In the genomic region with DNA sequence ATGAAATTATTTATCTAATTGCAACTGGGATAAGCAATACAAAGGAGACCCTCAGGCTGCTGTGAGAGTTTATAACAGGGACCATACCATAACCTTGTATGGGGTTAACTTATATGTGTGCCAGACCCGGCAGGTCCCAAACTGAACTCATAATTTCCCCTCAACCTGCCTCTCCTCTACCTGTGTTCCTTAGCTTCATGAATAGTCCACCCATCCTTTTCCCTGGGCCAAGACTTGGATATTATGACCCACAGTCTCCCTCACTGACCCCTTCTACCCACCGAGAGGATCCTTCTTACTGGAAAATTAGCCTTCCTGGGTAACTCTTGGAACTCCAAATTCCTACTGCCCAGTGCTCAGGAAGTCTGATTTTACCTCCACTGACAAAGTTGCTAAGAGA, we compare ENCODE assay signal across 24 cellular contexts. TPM values are rescaled to one million over a fixed set of nuclear protein-coding genes. Genes with fewer than 3 reads are reported as not detected.
DNase-seq lines count a peak whose midpoint lies in the region; ATAC-seq, FAIRE-seq and TF ChIP-seq lines count a peak whose summit lies in the region.
"Had no signal": no experiment of that assay in that cellular context is flagged by ENCODE, and none has a peak within 500 bp of the region (broad histone marks: within the 10 kb centered on the region; RNA-seq: fewer than 3 reads in every experiment).

No MANE protein-coding gene starts in this region.

- H3K9me3 ChIP-seq in mammary epithelial cell (replicated peaks; ENCODE audit: insufficient read depth, low read length) = no peaks in the 10 kb centered on the region
- H3K9me3 ChIP-seq in K562 (replicated peaks; ENCODE audit: control insufficient read depth, insufficient read depth, low read depth, low read length) = no peaks in the 10 kb centered on the region
- H3K9me3 ChIP-seq in MG63 = no peaks in the 10 kb centered on the region
- no peaks in the 10 kb centered on the region for H3K9me3 ChIP-seq in testis
- H3K9me3 ChIP-seq: BLaER1 had no signal

- H3K4me2 ChIP-seq in mammary epithelial cell (ENCODE audit: insufficient read depth, low read depth, low read length) = no peak overlapping the region
- H3K4me2 ChIP-seq in K562 (ENCODE audit: insufficient read depth, low read length) = no peak overlapping the region
- H3K4me2 ChIP-seq: BLaER1 had no signal

- TF ChIP-seq EP300 in K562 (IDR thresholded peaks at IDR 0.05; ENCODE audit: low read length) = no peak

- dilution Hi-C loops in mammary epithelial cell (cut with HindIII; ENCODE audit: low sequenced_read_pairs) = no loop called here

- H3K27me3 ChIP-seq in mammary epithelial cell (ENCODE audit: insufficient read depth, low read length) (peaks cover 6% of the 10 kb centered on the region), K562 (ENCODE audit: control insufficient read depth in 2 of 2, insufficient read depth in 2 of 2, low read length in 2 of 2) (peaks cover 13 to 32% of the 10 kb centered on the region in 2 experiments; a peak in 4 of 5 replicates), MG63 (peaks cover 11% of the 10 kb centered on the region), testis (no peaks in the 10 kb centered on the region)
- H3K27me3 ChIP-seq: BLaER1 had no signal

- H2AFZ ChIP-seq in mammary epithelial cell (ENCODE audit: low read depth, low read length) = no peak overlapping the region
- H2AFZ ChIP-seq in K562 (ENCODE audit: low read depth, low read length) = no peak overlapping the region
- H2AFZ ChIP-seq: GM23248 had no signal

- TF ChIP-seq CTCF in MCF 10A (IDR thresholded peaks at IDR 0.05; ENCODE audit: unreplicated experiment) (no peak), mammary epithelial cell (conservative IDR thresholded peaks at IDR 0.05 in 1 of 2, IDR thresholded peaks at IDR 0.05 in 1 of 2; ENCODE audit: extremely low read depth in 1 of 2, insufficient read depth in 1 of 2, low read depth in 1 of 2, low read length in 2 of 2) (no peak), K562 (IDR thresholded peaks at IDR 0.05 in 2 of 3, conservative IDR thresholded peaks at IDR 0.05 in 1 of 3; ENCODE audit: insufficient read depth in 2 of 3, low read depth in 1 of 3, low read length in 3 of 3) (no peak), nephron progenitor cell (IDR thresholded peaks at IDR 0.05) (no peak), testis (IDR thresholded peaks at IDR 0.05) (no peak)

- ATAC-seq in K562 = no peak
- no peak for ATAC-seq in GM21619 (IDR thresholded peaks at IDR 0.05; ENCODE audit: unreplicated experiment)
- ATAC-seq: HCT116 had no signal

- H3K36me3 Mint-ChIP-seq in MCF 10A (ENCODE audit: insufficient read depth, unreplicated experiment) = no peaks in the 10 kb centered on the region
- peaks cover 4% of the 10 kb centered on the region for H3K36me3 Mint-ChIP-seq in nephron progenitor cell (ENCODE audit: low read depth)
- H3K36me3 Mint-ChIP-seq: CD4-positive, CD25-positive, alpha-beta regulatory T cell had no signal

- H3K36me3 ChIP-seq in mammary epithelial cell (ENCODE audit: insufficient read depth, low read length) = no peaks in the 10 kb centered on the region
- peaks cover 3% of the 10 kb centered on the region; the same call in 1 of the 3 replicates for H3K36me3 ChIP-seq in K562 (ENCODE audit: control insufficient read depth, insufficient read depth, low read length)
- H3K36me3 ChIP-seq in MG63 = peaks cover 6% of the 10 kb centered on the region; the same call in 1 of the 2 replicates
- H3K36me3 ChIP-seq in testis (ENCODE audit: low read depth, missing control alignments) = no peaks in the 10 kb centered on the region
- H3K36me3 ChIP-seq: BLaER1 had no signal

- H3K9me3 Mint-ChIP-seq in MCF 10A (ENCODE audit: unreplicated experiment) (no peaks in the 10 kb centered on the region), nephron progenitor cell (peaks cover 3% of the 10 kb centered on the region)
- H3K9me3 Mint-ChIP-seq: HFFc6 had no signal

- FAIRE-seq in K562 (lab: Jason Lieb, UNC) = no peak
- FAIRE-seq: A204.1, GM12891, GM18507 had no signal

- H3K79me2 ChIP-seq in mammary epithelial cell (ENCODE audit: insufficient read depth, low read length) (peaks cover 14% of the 10 kb centered on the region), K562 (ENCODE audit: control insufficient read depth, insufficient read depth, low read length) (peaks cover 12% of the 10 kb centered on the region)

- H3K4me3 ChIP-seq in mammary epithelial cell (replicated peaks in 1 of 3; ENCODE audit: insufficient read depth in 1 of 3, low read depth in 2 of 3, low read length in 3 of 3) (no peak overlapping the region), K562 (no peak overlapping the region), MG63 (no peak overlapping the region), testis (no peak overlapping the region)
- H3K4me3 ChIP-seq: BLaER1, GM23248 had no signal

- H3K4me3 Mint-ChIP-seq in MCF 10A (ENCODE audit: unreplicated experiment) (no peak overlapping the region), nephron progenitor cell (no peak overlapping the region)
- H3K4me3 Mint-ChIP-seq: B cell, H9, HFFc6 had no signal

- no TSS peak for BruUV-seq in MCF 10A (replicated peaks; lab: Mats Ljungman, UMichigan)
- BruUV-seq in mammary epithelial cell (replicated peaks; lab: Mats Ljungman, UMichigan) = no TSS peak
- no TSS peak for BruUV-seq in K562 (replicated peaks; lab: Mats Ljungman, UMichigan)

- in situ Hi-C loops in mammary epithelial cell (cut with MboI; ENCODE audit: low sequenced_read_pairs in 2 of 2) = no loop called here
- in situ Hi-C loops in K562 (cut with MboI) = no loop called here

- WGBS in mammary epithelial cell (ENCODE audit: low coverage, missing lambda C conversion rate) = 63% methylated on average over 2 of the region's 2 CpGs
- 33% methylated on average over 2 of the region's 2 CpGs for WGBS in K562 (ENCODE audit: insufficient coverage, low coverage, missing lambda C conversion rate)
- WGBS in testis, 2 donors = 85 to 88% methylated on average over 2 of the region's 2 CpGs

- TF ChIP-seq RAD21 in K562 (CRISPR knock-in tag; conservative IDR thresholded peaks at IDR 0.05 in 1 of 2, IDR thresholded peaks at IDR 0.05 in 1 of 2) = no peak

- H3K27ac ChIP-seq in mammary epithelial cell (ENCODE audit: insufficient read depth, low read depth, low read length) (no peak overlapping the region), K562 (ENCODE audit: extremely low read depth, low read depth, low read length) (no peak overlapping the region), testis (no peak overlapping the region)
- H3K27ac ChIP-seq: 22Rv1, BLaER1, C4-2B, GM23248 had no signal

- CTCF ChIA-PET in MCF 10A (lab: Yijun Ruan, JAX) (interaction anchor here (0.8 to 1.6 kb wide), 4 partner anchors 14 to 469 kb away, joined by 3 to 4 read pairs (median 3); no protein-coding TSS in a partner anchor), mammary epithelial cell (lab: Charles Lee; ENCODE audit: low non-redundant PET) (no interaction called here), K562 (lab: Yijun Ruan, JAX; ENCODE audit: low intra/inter-chr PET ratio) (no interaction called here)

- H3K27me3 Mint-ChIP-seq in MCF 10A (ENCODE audit: insufficient read depth, unreplicated experiment) (peaks cover 13% of the 10 kb centered on the region), nephron progenitor cell (ENCODE audit: low read depth, poor library complexity) (peaks cover 11% of the 10 kb centered on the region)
- H3K27me3 Mint-ChIP-seq: B cell had no signal

- DNase-seq in MCF 10A (ENCODE audit: unreplicated experiment) (no peak), mammary epithelial cell (no peak), K562 (ENCODE audit: extremely low read depth in 1 of 4, low spot score in 3 of 4) (no peak), nephron progenitor cell (no peak), MG63 (no peak), testis (no peak)
- DNase-seq: Calu3; CD4-positive, CD25-positive, alpha-beta regulatory T cell; CD8-positive, alpha-beta memory T cell; DMS53; DMS79 treated with DMSO at 0.1 percent for 48 hours; GF-D8; GM23248; H9; HFFc6 had no signal

- H3K4me1 Mint-ChIP-seq in MCF 10A (ENCODE audit: insufficient read depth, unreplicated experiment) (peaks cover 13% of the 10 kb centered on the region), nephron progenitor cell (peaks cover 29% of the 10 kb centered on the region)

- no peaks in the 10 kb centered on the region for H4K20me1 ChIP-seq in mammary epithelial cell (ENCODE audit: insufficient read depth, low read length)
- H4K20me1 ChIP-seq in K562 (replicated peaks; ENCODE audit: control insufficient read depth, insufficient read depth, low read length) = 0 out of 2 replicates have a peak, but pooled peaks cover 2% of the 10 kb centered on the region

- peak overlapping the region; percentile 66 for H3K27ac Mint-ChIP-seq in MCF 10A (ENCODE audit: low read depth, unreplicated experiment)
- H3K27ac Mint-ChIP-seq in nephron progenitor cell = peak overlapping the region; percentile 43
- H3K27ac Mint-ChIP-seq: B cell; CD4-positive, CD25-positive, alpha-beta regulatory T cell; CD8-positive, alpha-beta memory T cell; H9; HFFc6 had no signal

- no peak for TF ChIP-seq POLR2A in K562 (conservative IDR thresholded peaks at IDR 0.05)
- TF ChIP-seq POLR2A in testis (IDR thresholded peaks at IDR 0.05) = no peak

- H3K9ac ChIP-seq in mammary epithelial cell (ENCODE audit: insufficient read depth, low read length) (no peak overlapping the region), K562 (ENCODE audit: insufficient read depth in 1 of 2, low read depth in 2 of 2, low read length in 2 of 2) (no peak overlapping the region)
- H3K9ac ChIP-seq: BLaER1, GM23248 had no signal

- intact Hi-C loops in MCF 10A (cut with micrococcal nuclease) = no loop called here
- intact Hi-C loops in mammary epithelial cell (cut with micrococcal nuclease) = no loop called here
- intact Hi-C loops in K562 (cut with micrococcal nuclease) = no loop called here
- intact Hi-C loops in testis (cut with DNase I; ENCODE audit: low total_unique reads) = no loop called here

- POLR2A ChIA-PET in MCF 10A (lab: Yijun Ruan, JAX) (interaction anchor here (1.6 kb wide), 1 partner anchor 14 kb away, joined by 3 read pairs; no protein-coding TSS in a partner anchor), K562 (lab: Yijun Ruan, JAX) (interaction anchor here (0.7 kb wide), 1 partner anchor 22 kb away, joined by 3 read pairs; no protein-coding TSS in a partner anchor)

- peaks cover 2% of the 10 kb centered on the region for H3K9me1 ChIP-seq in K562 (ENCODE audit: control insufficient read depth, insufficient read depth, low read length)

- H3K4me1 ChIP-seq in mammary epithelial cell (ENCODE audit: insufficient read depth, low read length) (peaks cover 13% of the 10 kb centered on the region), K562 (replicated peaks in 1 of 2; ENCODE audit: control insufficient read depth in 2 of 2, insufficient read depth in 2 of 2, low read length in 2 of 2) (peaks cover 11 to 21% of the 10 kb centered on the region in 2 experiments; a peak in 4 of 5 replicates), testis (peaks cover 9% of the 10 kb centered on the region)

RNA-seq across cellular contexts. Expression of a gene that starts 3.4 kb away (rescaled TPM):
- total RNA-seq in MCF 10A (2022) (96.6 and 96.8 TPM in 2 replicates), mammary epithelial cell (100 to 1,000 TPM in 1 of 2 donors, 10 to 100 TPM in 1; 80.0 to 100 TPM), K562 (2014; rRNA removed) (48.5 and 51.8 TPM in 2 replicates), K562 (2014; rRNA removed; fragmentation: Illumina TruSeq; extraction: Trizol) (71.1 and 79.7 TPM in 2 replicates), K562 (2015; rRNA removed; fragmentation: Illumina TruSeq; extraction: Trizol) (69.0 and 71.4 TPM in 2 replicates), K562 (2021) (57.8 and 67.0 TPM in 2 replicates), testis (100 to 1,000 TPM; 223 to 226 TPM)
- polyA plus RNA-seq in mammary epithelial cell (148 TPM), K562 (2011; rRNA removed) (116 and 144 TPM in 2 replicates), K562 (2014; fragmentation: Illumina TruSeq; extraction: Trizol) (60.7 and 72.8 TPM in 2 replicates), K562 (2014; fragmentation: Nextera tagmentation; extraction: Ambion mirVana) (10 to 100 TPM; 14.3 to 21.2 TPM), K562 (2014; rRNA removed) (66.8 and 82.4 TPM in 2 replicates), testis (ENCODE audit: insufficient read depth, low read depth, low replicate concordance) (197 TPM)
- polyA minus RNA-seq in mammary epithelial cell = 227 TPM
- 90.2 and 103 TPM in 2 replicates for total RNA-seq in K562 (2011; cell fraction: chromatin; rRNA removed; ENCODE audit: low replicate concordance)
- 110 and 114 TPM in 2 replicates for total RNA-seq in K562 (2011; cell fraction: nucleolus; rRNA removed)
- 163 and 180 TPM in 2 replicates for total RNA-seq in K562 (2011; cell fraction: nucleoplasm; rRNA removed)
- 118 and 156 TPM in 2 replicates for polyA plus RNA-seq in K562 (2011; cell fraction: cytosol; rRNA removed)
- polyA plus RNA-seq in K562 (2011; cell fraction: nucleus; rRNA removed) = 51.9 and 77.1 TPM in 2 replicates
- 61.0 and 74.1 TPM in 2 replicates for polyA plus RNA-seq in K562 (2012)
- polyA minus RNA-seq in K562 (2011; rRNA and poly(A)+ RNA removed) = 132 and 154 TPM in 2 replicates
- polyA minus RNA-seq in K562 (2011; cell fraction: cytosol; rRNA and poly(A)+ RNA removed) = 51.4 and 59.6 TPM in 2 replicates
- 12.3 and 25.8 TPM in 2 replicates for polyA minus RNA-seq in K562 (2011; cell fraction: nucleus; rRNA and poly(A)+ RNA removed)
- total RNA-seq in MG63 (2014; rRNA removed; shearing (Covaris generic); ENCODE audit: low replicate concordance) = 239 and 258 TPM in 2 replicates
